In genomic region chr6:93238632-93239031, GRCh38 we compare ENCODE assay signal across 18 cellular contexts.
A peak's percentile ranks its signal among the peaks of the same experiment; 100 is the strongest.
DNase-seq lines count a peak whose midpoint lies in the region; ATAC-seq, FAIRE-seq and TF ChIP-seq lines count a peak whose summit lies in the region.
"Had no signal": no experiment of that assay in that cellular context is flagged by ENCODE, and none has a peak within 500 bp of the region (broad histone marks: within the 10 kb centered on the region; RNA-seq: fewer than 3 reads in every experiment).

No MANE protein-coding gene starts in this region.

- no peak overlapping the region for H4K5ac ChIP-seq in mesendoderm (ENCODE audit: low read length)

- no peak for TF ChIP-seq RAD21 in A549 (conservative IDR thresholded peaks at IDR 0.05 in 1 of 2, IDR thresholded peaks at IDR 0.05 in 1 of 2)

- no peak overlapping the region for H3K4ac ChIP-seq in mesendoderm (ENCODE audit: low read depth, low read length)

- no peak for TF ChIP-seq CTCF in A549 (IDR thresholded peaks at IDR 0.05)

- no peaks in the 10 kb centered on the region for H3K9me3 ChIP-seq in A549
- H3K9me3 ChIP-seq: BLaER1, Caco-2 had no signal

- no peaks in the 10 kb centered on the region for H3K79me1 ChIP-seq in mesendoderm (ENCODE audit: low read length)

- no peak overlapping the region for H3K9ac ChIP-seq in mesendoderm (ENCODE audit: low read length)
- H3K9ac ChIP-seq: BLaER1 had no signal

- FAIRE-seq in A549 (lab: Jason Lieb, UNC) = no peak
- FAIRE-seq: G401.6, GM12892 had no signal

- H3K27me3 ChIP-seq in mesendoderm (ENCODE audit: insufficient read depth, low read length, poor library complexity) = no peaks in the 10 kb centered on the region
- H3K27me3 ChIP-seq: BLaER1 had no signal

- ATAC-seq in A549 = no peak
- ATAC-seq: CD8-positive, alpha-beta T cell; GM23338; HCT116 had no signal

- H2BK15ac ChIP-seq in mesendoderm (replicated peaks; ENCODE audit: low read depth) = no peak overlapping the region

- no peak for TF ChIP-seq POLR2A in A549 (IDR thresholded peaks at IDR 0.05; ENCODE audit: low read length)

- H3K23ac ChIP-seq in mesendoderm (ENCODE audit: low read length) = no peak overlapping the region

- H3K79me2 ChIP-seq in mesendoderm (ENCODE audit: control insufficient read depth, insufficient read depth, low read length) = no peaks in the 10 kb centered on the region

- no peak for DNase-seq in A549 (ENCODE audit: low read depth in 1 of 2, low spot score in 1 of 2)
- peak; percentile 66 for DNase-seq in LHCN-M2 (ENCODE audit: low read depth)
- peak; percentile 4 for DNase-seq in mesendoderm
- peak; percentile 51 for DNase-seq in putamen (ENCODE audit: low spot score)
- no peak for DNase-seq in NCI-H1436 (lab: John Stamatoyannopoulos, UW)
- no peak for DNase-seq in NCI-H1417 (lab: John Stamatoyannopoulos, UW)
- DNase-seq: Caco-2; CD4-positive, CD25-positive, alpha-beta regulatory T cell; CD8-positive, alpha-beta T cell; DMS153; DND-41; H9 had no signal

- H3K4me1 ChIP-seq in A549 = no peaks in the 10 kb centered on the region
- H3K4me1 ChIP-seq in mesendoderm (ENCODE audit: control insufficient read depth, low read depth, low read length) = no peaks in the 10 kb centered on the region
- H3K4me1 ChIP-seq: BLaER1, Caco-2 had no signal

- H3K4me3 ChIP-seq in A549 (no peak overlapping the region), mesendoderm (ENCODE audit: low read length) (no peak overlapping the region)
- H3K4me3 ChIP-seq: BLaER1, GM23338 had no signal

- no peak overlapping the region for H3K27ac ChIP-seq in A549
- no peak overlapping the region for H3K27ac ChIP-seq in mesendoderm (ENCODE audit: low read depth, low read length)
- H3K27ac ChIP-seq: BLaER1, C4-2B had no signal

- H3K36me3 ChIP-seq in mesendoderm (ENCODE audit: control insufficient read depth, insufficient read depth, low read length) = no peaks in the 10 kb centered on the region
- H3K36me3 ChIP-seq: BLaER1 had no signal

- H3K18ac ChIP-seq in mesendoderm (ENCODE audit: low read length) = no peak overlapping the region

- CTCF ChIA-PET in A549 (lab: Yijun Ruan, JAX) = no interaction called here

- POLR2A ChIA-PET in A549 (lab: Yijun Ruan, JAX) = no interaction called here

- H3K56ac ChIP-seq in mesendoderm (ENCODE audit: low read length) = no peak overlapping the region

- no peak overlapping the region for H2BK120ac ChIP-seq in mesendoderm (ENCODE audit: low read depth, low read length)

- H2AK5ac ChIP-seq in mesendoderm (ENCODE audit: low read length) = no peak overlapping the region

- no peak overlapping the region for H2BK5ac ChIP-seq in mesendoderm (ENCODE audit: low read length)

- WGBS in A549 (ENCODE audit: missing lambda C conversion rate) = 12% methylated on average over 1 of the region's 1 CpG
- WGBS in mesendoderm (ENCODE audit: extremely low coverage, insufficient coverage, low lambda C conversion rate) = no CpG with 5 or more reads among the region's 1 CpG

- H4K8ac ChIP-seq in mesendoderm (ENCODE audit: low read depth, low read length) = no peak overlapping the region

- no peak for TF ChIP-seq EP300 in A549 (IDR thresholded peaks at IDR 0.05)

- H3K4me2 ChIP-seq in A549 (no peak overlapping the region), mesendoderm (ENCODE audit: low read length) (no peak overlapping the region)
- H3K4me2 ChIP-seq: BLaER1, GM23338 had no signal

TF ChIP-seq in A549, 52 proteins besides CTCF, POLR2A, EP300 and RAD21:
- TF ChIP-seq NR3C1 (IDR thresholded peaks at IDR 0.05) = no peak
- TF ChIP-seq POLR2AphosphoS2 (conservative IDR thresholded peaks at IDR 0.05; ENCODE audit: low read length) = no peak
- TF ChIP-seq EHF (CRISPR knock-in tag; IDR thresholded peaks at IDR 0.05) = no peak
- TF ChIP-seq NFE2L2 (conservative IDR thresholded peaks at IDR 0.05; ENCODE audit: low read length) = 0 out of 2 replicates have a peak, but pooled peaks have one; percentile 22

Comparison
In these comparisons a context has a peak if more than half of its experiments do, and no peak if none do; other contexts are left out.
1. DNase-seq: peak in LHCN-M2 (single experiment), mesendoderm (single experiment) and putamen (single experiment); none in A549 (0 of 2), NCI-H1436 (single experiment) and NCI-H1417 (0 of 3).